ENCODE assay signal across 2 cellular contexts in the genomic region with DNA sequence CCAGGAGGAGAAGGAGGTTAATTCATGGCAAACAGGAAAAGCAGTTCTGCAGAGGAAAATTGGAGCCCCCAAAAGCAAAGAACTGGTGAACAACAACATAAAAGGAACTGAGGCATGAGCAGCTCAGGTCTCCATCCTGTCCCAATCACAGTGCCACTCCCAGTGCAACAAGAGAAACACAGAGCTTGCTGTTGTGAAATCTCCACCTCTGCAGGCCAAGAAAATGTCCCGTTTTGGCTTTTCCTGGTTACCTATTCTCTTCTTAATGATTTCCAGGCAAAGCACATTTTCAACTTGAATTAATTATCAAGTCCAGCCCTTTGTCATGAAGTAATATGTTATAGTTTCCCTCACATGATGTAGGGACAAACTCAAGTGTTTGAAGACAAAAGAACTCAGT.
TF ChIP-seq lines count a peak whose summit lies in the region.

No MANE protein-coding gene starts in this region.

TF ChIP-seq in GM23338, 12 proteins besides CTCF, POLR2A, EP300 and RAD21 (continues in another document):
- TF ChIP-seq EZH2 (IDR thresholded peaks at IDR 0.05; ENCODE audit: low read depth, unreplicated experiment) (no peak), JUNB (IDR thresholded peaks at IDR 0.05; ENCODE audit: unreplicated experiment) (no peak), STAT1 (IDR thresholded peaks at IDR 0.05; ENCODE audit: unreplicated experiment) (no peak), EZH2phosphoT487 (IDR thresholded peaks at IDR 0.05; ENCODE audit: unreplicated experiment) (no peak), ZNF114 (CRISPR knock-in tag; IDR thresholded peaks at IDR 0.05) (no peak), REST (IDR thresholded peaks at IDR 0.05; ENCODE audit: unreplicated experiment) (no peak), NANOG (IDR thresholded peaks at IDR 0.05; ENCODE audit: borderline replicate concordance) (no peak), CREB1 (CRISPR knock-in tag; IDR thresholded peaks at IDR 0.05; ENCODE audit: low read depth) (no peak), ETS1 (IDR thresholded peaks at IDR 0.05) (no peak), ZNF462 (CRISPR knock-in tag; IDR thresholded peaks at IDR 0.05) (no peak)

TF ChIP-seq in H1, 55 proteins besides CTCF, POLR2A, EP300 and RAD21:
- no peak for TF ChIP-seq TBP (IDR thresholded peaks at IDR 0.05; ENCODE audit: low read depth, low read length)
- TF ChIP-seq BRCA1 (IDR thresholded peaks at IDR 0.05; ENCODE audit: low read depth, low read length): no peak
- TF ChIP-seq RXRA (IDR thresholded peaks at IDR 0.05; ENCODE audit: insufficient read depth, low read depth, low read length): no peak
- TF ChIP-seq SP4 (IDR thresholded peaks at IDR 0.05; ENCODE audit: low read length): no peak
- no peak for TF ChIP-seq HDAC2 (IDR thresholded peaks at IDR 0.05; ENCODE audit: borderline replicate concordance in 1 of 2, low read depth in 2 of 2, low read length in 2 of 2)
- TF ChIP-seq TAF1 (IDR thresholded peaks at IDR 0.05; ENCODE audit: low read depth, low read length): no peak
- no peak for TF ChIP-seq MAFK (IDR thresholded peaks at IDR 0.05; ENCODE audit: low read depth, low read length)
- no peak for TF ChIP-seq ASH2L (IDR thresholded peaks at IDR 0.05; ENCODE audit: low read length)
- no peak for TF ChIP-seq ZNF274 (IDR thresholded peaks at IDR 0.05; ENCODE audit: borderline replicate concordance, extremely low read depth, low read length)
- no peak for TF ChIP-seq E2F6 (IDR thresholded peaks at IDR 0.05)
- TF ChIP-seq RFX5 (IDR thresholded peaks at IDR 0.05; ENCODE audit: borderline replicate concordance, low read depth, low read length): no peak
- TF ChIP-seq GABPA (IDR thresholded peaks at IDR 0.05; ENCODE audit: borderline replicate concordance, insufficient read depth, low read length): no peak
- TF ChIP-seq RNF2 (IDR thresholded peaks at IDR 0.05; ENCODE audit: borderline replicate concordance, low read depth, low read length, missing control alignments, poor library complexity, severe bottlenecking): no peak
- TF ChIP-seq KDM5A (IDR thresholded peaks at IDR 0.05; ENCODE audit: low read length): no peak
- no peak for TF ChIP-seq SIRT6 (IDR thresholded peaks at IDR 0.05; ENCODE audit: low read length)
- no peak for TF ChIP-seq SIN3A (conservative IDR thresholded peaks at IDR 0.05 in 1 of 2, IDR thresholded peaks at IDR 0.05 in 1 of 2; ENCODE audit: low read depth in 1 of 2, low read length in 2 of 2)
- no peak for TF ChIP-seq CHD1 (IDR thresholded peaks at IDR 0.05; ENCODE audit: low read depth, low read length)
- TF ChIP-seq CBX8 (IDR thresholded peaks at IDR 0.05; ENCODE audit: borderline replicate concordance, low read depth, low read length): no peak
- no peak for TF ChIP-seq SP1 (IDR thresholded peaks at IDR 0.05; ENCODE audit: low read depth, low read length)
TF ChIP-seq in H1: peak in this region for 0.
